8 cellular contexts compared by ENCODE assay signal in the genomic region with DNA sequence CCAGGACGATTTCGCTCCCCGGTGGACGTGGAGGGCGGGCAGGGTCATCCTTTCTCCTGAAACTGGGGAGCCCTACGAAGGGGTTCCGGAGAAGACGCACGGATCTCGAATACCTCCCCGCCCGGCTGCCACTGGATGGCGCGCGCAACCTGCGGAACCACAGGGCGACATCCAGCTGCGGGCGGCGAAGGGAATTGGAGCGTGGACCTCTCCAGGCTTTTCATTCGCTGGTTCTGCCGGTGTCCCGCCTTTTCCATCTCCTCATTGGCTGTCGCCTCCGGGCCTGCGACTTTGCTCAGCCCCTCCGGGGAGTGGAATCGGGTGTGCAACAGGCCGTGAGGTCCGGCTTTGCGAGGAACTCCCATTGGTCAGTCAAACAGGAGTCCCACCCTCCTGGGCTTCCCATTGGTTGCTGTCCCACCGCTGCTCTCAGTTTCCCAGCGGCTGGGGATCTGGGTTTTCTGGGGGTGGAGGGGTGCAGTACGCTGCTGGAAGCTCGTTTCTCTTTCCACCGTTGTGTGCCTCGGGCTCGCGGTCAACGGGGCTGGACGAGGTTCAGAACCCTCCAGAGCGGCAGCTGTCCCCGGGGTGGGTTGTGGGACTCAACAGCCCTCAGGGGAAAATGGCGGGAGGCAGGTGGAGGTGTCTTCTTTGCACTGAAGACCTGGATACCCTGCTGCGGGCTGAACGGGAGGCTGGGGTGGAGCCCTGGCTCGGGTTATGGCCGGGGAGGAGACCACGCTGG.
DNase-seq lines count a peak whose midpoint lies in the region; ATAC-seq lines count a peak whose summit lies in the region.

No MANE protein-coding gene starts in this region.

- peak; percentile 99 for DNase-seq in CD1c-positive myeloid dendritic cell (ENCODE audit: extremely low spot score)
- DNase-seq in HK-2 (ENCODE audit: unreplicated experiment), result peak; percentile 96
- peak; percentile 100 for DNase-seq in NCI-H82 (lab: John Stamatoyannopoulos, UW)
- peak; percentile 77 to 80 for DNase-seq in activated CD8-positive, alpha-beta memory T cell treated with anti-CD3 and anti-CD28 coated beads for 1 hour (ENCODE audit: extremely low read depth in 1 of 2, low read depth in 1 of 2)
- DNase-seq in effector memory CD8-positive, alpha-beta T cell, result peak; percentile 77 to 85 (median 82)
- peak; percentile 99 for DNase-seq in medulla oblongata (ENCODE audit: extremely low spot score)
- DNase-seq in stimulated activated CD4-positive, alpha-beta T cell treated with anti-CD3 and anti-CD28 coated beads, TNF-alpha, amount 100 ng/mL, for 48 hours (ENCODE audit: low read depth in 3 of 3), result peak; percentile 90 to 93 (median 90)

- H3K4me1 Mint-ChIP-seq in effector memory CD8-positive, alpha-beta T cell (ENCODE audit: low read depth in 2 of 2), result peaks cover 0 to 8% of the 10 kb centered on the region in 2 donors

- no peaks in the 10 kb centered on the region for H3K27me3 Mint-ChIP-seq in effector memory CD8-positive, alpha-beta T cell

- peak; percentile 96 for ATAC-seq in GM19438 (IDR thresholded peaks at IDR 0.05; ENCODE audit: low read depth, unreplicated experiment)
- ATAC-seq in effector memory CD8-positive, alpha-beta T cell (replicated peaks), result peak; percentile 97

- peak overlapping the region; percentile 86 to 94 for H3K4me3 Mint-ChIP-seq in effector memory CD8-positive, alpha-beta T cell

- H3K9me3 Mint-ChIP-seq in effector memory CD8-positive, alpha-beta T cell, result peaks cover 0 to 2% of the 10 kb centered on the region in 2 donors

- H3K27ac Mint-ChIP-seq in effector memory CD8-positive, alpha-beta T cell, result peak overlapping the region; percentile 65 to 73

- H3K36me3 Mint-ChIP-seq in effector memory CD8-positive, alpha-beta T cell (ENCODE audit: insufficient read depth), result peaks cover 14% of the 10 kb centered on the region

Comparison
In these comparisons a context has a peak if more than half of its experiments do, and no peak if none do; other contexts are left out.
1. Peak in every context shown above with its lines: DNase-seq and ATAC-seq.